In genomic region chr9:131473891-131474290, GRCh38 we compare ENCODE assay signal across 31 cellular contexts. TPM values are rescaled to one million over a fixed set of nuclear protein-coding genes. Genes with fewer than 3 reads are reported as not detected.
DNase-seq lines count a peak whose midpoint lies in the region; ATAC-seq, FAIRE-seq and TF ChIP-seq lines count a peak whose summit lies in the region.
"Had no signal": no experiment of that assay in that cellular context is flagged by ENCODE, and none has a peak within 500 bp of the region (broad histone marks: within the 10 kb centered on the region; RNA-seq: fewer than 3 reads in every experiment).

No MANE protein-coding gene starts in this region.

- TF ChIP-seq POLR2A in H1 (IDR thresholded peaks at IDR 0.05; ENCODE audit: control extremely low read depth in 1 of 2, low read depth in 2 of 2, low read length in 2 of 2) = no peak

- H2BK12ac ChIP-seq in H1 (ENCODE audit: low read depth, low read length) (no peak overlapping the region), neuronal stem cell (ENCODE audit: low read length) (no peak overlapping the region)

- H3K36me3 Mint-ChIP-seq in activated CD4-positive, alpha-beta T cell treated with anti-CD3 and anti-CD28 coated beads, Interleukin-2, amount 10 ng/mL, durations not matched to agents 24 days and 14 days (ENCODE audit: low read depth) = peaks cover 54% of the 10 kb centered on the region
- peaks cover 84 to 97% of the 10 kb centered on the region in 2 donors for H3K36me3 Mint-ChIP-seq in CD14-positive monocyte

- H2BK120ac ChIP-seq in H1 (replicated peaks; ENCODE audit: low read depth, low read length) (no peak overlapping the region), neuronal stem cell (ENCODE audit: low read depth, low read length) (peak overlapping the region; percentile 30)

- H4K20me1 ChIP-seq in H1 (replicated peaks in 1 of 2; ENCODE audit: control insufficient read depth in 1 of 2, insufficient read depth in 2 of 2, low read length in 2 of 2) = peaks cover 15 to 31% of the 10 kb centered on the region in 2 experiments

- no peaks in the 10 kb centered on the region for H3K9me3 Mint-ChIP-seq in activated CD4-positive, alpha-beta T cell treated with anti-CD3 and anti-CD28 coated beads, Interleukin-2, amount 10 ng/mL, durations not matched to agents 24 days and 14 days
- H3K9me3 Mint-ChIP-seq in CD14-positive monocyte = peaks cover 0 to 2% (median 0%) of the 10 kb centered on the region in 7 donors
- H3K9me3 Mint-ChIP-seq: HFFc6; T-helper 2 cell treated with Interferon-gamma antibody and Interleukin-4, amounts not matched to agents 5 μg/mL and 100 μg/mL, for 36 hours had no signal

- TF ChIP-seq EP300 in H1 (IDR thresholded peaks at IDR 0.05; ENCODE audit: borderline replicate concordance in 1 of 2, low read depth in 2 of 2, low read length in 2 of 2) = no peak

- H3K4me1 Mint-ChIP-seq in activated CD4-positive, alpha-beta T cell treated with anti-CD3 and anti-CD28 coated beads, Interleukin-2, amount 10 ng/mL, durations not matched to agents 24 days and 14 days = peaks cover 2% of the 10 kb centered on the region
- H3K4me1 Mint-ChIP-seq in CD14-positive monocyte = no peaks in the 10 kb centered on the region

- no peak for ATAC-seq in GM21390 (IDR thresholded peaks at IDR 0.05; ENCODE audit: unreplicated experiment)
- ATAC-seq in HG02610 (IDR thresholded peaks at IDR 0.05; ENCODE audit: unreplicated experiment) = no peak
- ATAC-seq: activated CD8-positive, alpha-beta T cell treated with anti-CD3 and anti-CD28 coated beads, Interleukin-2, amount 10 ng/mL, durations not matched to agents 7 days and 5 days; gastroesophageal sphincter; psoas muscle had no signal

- H3K27me3 ChIP-seq in H1 (replicated peaks in 1 of 4; ENCODE audit: control insufficient read depth in 3 of 4, extremely low read depth in 1 of 4, insufficient read depth in 3 of 4, low read length in 3 of 4) = no peaks in the 10 kb centered on the region
- H3K27me3 ChIP-seq in neuronal stem cell (ENCODE audit: control insufficient read depth in 3 of 3, insufficient read depth in 3 of 3, low read depth in 1 of 3, low read length in 3 of 3) = no peaks in the 10 kb centered on the region
- H3K27me3 ChIP-seq: brain microvascular endothelial cell, gastroesophageal sphincter, Peyer's patch, transverse colon had no signal

- H3K23ac ChIP-seq in H1 (ENCODE audit: insufficient read length) = no peak overlapping the region
- no peak overlapping the region for H3K23ac ChIP-seq in neuronal stem cell (ENCODE audit: low read depth, low read length, poor library complexity)

- H2AFZ ChIP-seq in H1 (ENCODE audit: low read length) = no peak overlapping the region
- no peak overlapping the region for H2AFZ ChIP-seq in neuronal stem cell (ENCODE audit: low read length)
- H2AFZ ChIP-seq: GM23248 had no signal

- H3K56ac ChIP-seq in H1 (replicated peaks; ENCODE audit: insufficient read length, low read depth, low read length) = no peak overlapping the region

- H3K36me3 ChIP-seq in H1 (ENCODE audit: control insufficient read depth in 2 of 4, insufficient read depth in 4 of 4, low read length in 3 of 4) = peaks cover 56 to 90% (median 83%) of the 10 kb centered on the region in 4 experiments
- H3K36me3 ChIP-seq in neuronal stem cell (replicated peaks in 1 of 2; ENCODE audit: control insufficient read depth in 2 of 2, insufficient read depth in 2 of 2, low read length in 2 of 2) = peaks cover 78 to 98% of the 10 kb centered on the region in 2 donors

- H3K79me1 ChIP-seq in H1 (ENCODE audit: low read depth, low read length) (peaks cover 8% of the 10 kb centered on the region), neuronal stem cell (ENCODE audit: low read depth, low read length) (peaks cover 10% of the 10 kb centered on the region)

- no peak overlapping the region for H3K4me3 ChIP-seq in H1 (ENCODE audit: extremely low read depth in 1 of 4, insufficient read depth in 2 of 4, low read depth in 3 of 4, low read length in 4 of 4)
- no peak overlapping the region for H3K4me3 ChIP-seq in neuronal stem cell (ENCODE audit: low read length in 2 of 2)
- H3K4me3 ChIP-seq: gastroesophageal sphincter, GM23248, Peyer's patch, psoas muscle, transverse colon had no signal

- no peak for TF ChIP-seq CTCF in CD14-positive monocyte (IDR thresholded peaks at IDR 0.05)
- no peak for TF ChIP-seq CTCF in H1 (IDR thresholded peaks at IDR 0.05; ENCODE audit: control extremely low read depth in 1 of 3, insufficient read depth in 1 of 3, low read depth in 1 of 3, low read length in 3 of 3)

- no peak overlapping the region for H4K5ac ChIP-seq in H1 (ENCODE audit: insufficient read length, low read depth, low read length)

- H2BK20ac ChIP-seq in H1 (ENCODE audit: low read length) = no peak overlapping the region

- DNase-seq in activated CD4-positive, alpha-beta T cell treated with anti-CD3 and anti-CD28 coated beads, Interleukin-2, amount 10 ng/mL, durations not matched to agents 24 days and 14 days = no peak
- no peak for DNase-seq in activated CD4-positive, alpha-beta T cell treated with anti-CD3 and anti-CD28 coated beads for 4 hours
- DNase-seq in CD14-positive monocyte (ENCODE audit: low spot score) (peak; percentile 30), H1 (ENCODE audit: low read depth in 1 of 2, low spot score in 2 of 2) (no peak), neuronal stem cell (ENCODE audit: low spot score) (no peak), NCI-H345 (lab: John Stamatoyannopoulos, UW) (no peak)
- DNase-seq: activated CD8-positive, alpha-beta T cell treated with anti-CD3 and anti-CD28 coated beads, Interleukin-2, amount 10 ng/mL, durations not matched to agents 7 days and 5 days; amniotic stem cell; brain microvascular endothelial cell; DMS79; effector CD4-positive, alpha-beta T cell; GDM1; GM23248; HFFc6; mesendoderm; NCI-H1048; NCI-H2107; NCI-H446 treated with DMSO at 0.1 percent for 48 hours; NCI-H82; nucleus accumbens; SIG-M5; stimulated activated CD4-positive, alpha-beta T cell treated with anti-CD3 and anti-CD28 coated beads, Interleukin-4, amount 100 ng/mL, for 24 hours; transverse colon had no signal

- H4K8ac ChIP-seq in H1 (ENCODE audit: extremely low read depth, insufficient read depth, low read length) = peak overlapping the region; percentile 29; the same call in 1 of the 2 replicates
- H4K8ac ChIP-seq in neuronal stem cell (ENCODE audit: low read depth, low read length) = no peak overlapping the region

- H2BK5ac ChIP-seq in H1 (ENCODE audit: low read depth, low read length) = no peak overlapping the region
- H2BK5ac ChIP-seq in neuronal stem cell (ENCODE audit: low read length) = no peak overlapping the region

- 98% methylated on average over 10 of the region's 10 CpGs; no CpG with 5 or more reads in 1 of the 2 experiments for WGBS in H1 (ENCODE audit: extremely low coverage in 1 of 2, insufficient coverage in 1 of 2, insufficient read length in 1 of 2, insufficient replicate concordance in 2 of 2, low coverage in 1 of 2, low lambda C conversion rate in 2 of 2, missing lambda C conversion rate in 1 of 2), 2 experiments
- no CpG with 5 or more reads among the region's 10 CpGs for WGBS in neuronal stem cell (ENCODE audit: extremely low coverage in 2 of 2, insufficient read length in 2 of 2, insufficient replicate concordance in 1 of 2), 2 donors

- no peak for TF ChIP-seq RAD21 in H1 (IDR thresholded peaks at IDR 0.05 in 1 of 2, conservative IDR thresholded peaks at IDR 0.05 in 1 of 2; ENCODE audit: low read depth in 2 of 2, low read length in 2 of 2)

- H3K23me2 ChIP-seq in H1 (ENCODE audit: low read depth, low read length) = no peaks in the 10 kb centered on the region

- no peaks in the 10 kb centered on the region for H3K27me3 Mint-ChIP-seq in activated CD4-positive, alpha-beta T cell treated with anti-CD3 and anti-CD28 coated beads, Interleukin-2, amount 10 ng/mL, durations not matched to agents 24 days and 14 days
- H3K27me3 Mint-ChIP-seq in CD14-positive monocyte (ENCODE audit: low read depth in 3 of 3) = peaks cover 0 to 1% (median 0%) of the 10 kb centered on the region in 3 donors

- POLR2A ChIA-PET in H1 (lab: Charles Lee; ENCODE audit: partially characterized antibody) = interaction anchor here (0.7 to 1.3 kb wide), 5 partner anchors 11 to 52 kb away, joined by 3 to 5 read pairs (median 3); no protein-coding TSS in a partner anchor

- no peak overlapping the region for H3K4me3 Mint-ChIP-seq in activated CD4-positive, alpha-beta T cell treated with anti-CD3 and anti-CD28 coated beads, Interleukin-2, amount 10 ng/mL, durations not matched to agents 24 days and 14 days
- H3K4me3 Mint-ChIP-seq in CD14-positive monocyte = no peak overlapping the region
- H3K4me3 Mint-ChIP-seq: activated CD8-positive, alpha-beta T cell treated with anti-CD3 and anti-CD28 coated beads, Interleukin-2, amount 10 ng/mL, durations not matched to agents 7 days and 5 days; HFFc6; T-helper 2 cell treated with Interferon-gamma antibody and Interleukin-4, amounts not matched to agents 5 μg/mL and 100 μg/mL, for 36 hours had no signal

- no peak for FAIRE-seq in H1 (lab: Jason Lieb, UNC)

- no peaks in the 10 kb centered on the region for H3K9me3 ChIP-seq in H1 (ENCODE audit: insufficient read depth in 2 of 2, low read depth in 1 of 2, low read length in 1 of 2)
- no peaks in the 10 kb centered on the region for H3K9me3 ChIP-seq in neuronal stem cell (replicated peaks in 1 of 2; ENCODE audit: control insufficient read depth in 2 of 2, insufficient read depth in 1 of 2, low read depth in 1 of 2, low read length in 2 of 2)
- H3K9me3 ChIP-seq: gastroesophageal sphincter, Peyer's patch, psoas muscle, transverse colon had no signal

- intact Hi-C loops in activated CD4-positive, alpha-beta T cell treated with anti-CD3 and anti-CD28 coated beads, Interleukin-2, amount 10 ng/mL, durations not matched to agents 24 days and 14 days (cut with micrococcal nuclease) = no loop called here
- intact Hi-C loops in CD14-positive monocyte (cut with micrococcal nuclease) = no loop called here

- H3K18ac ChIP-seq in H1 (ENCODE audit: extremely low read depth, low read length) (no peak overlapping the region), neuronal stem cell (ENCODE audit: low read length) (no peak overlapping the region)

- H2AK5ac ChIP-seq in H1 (ENCODE audit: low read depth, low read length) (no peak overlapping the region), neuronal stem cell (ENCODE audit: low read depth, low read length) (no peak overlapping the region)

- CTCF ChIA-PET in H1 (lab: Charles Lee; ENCODE audit: partially characterized antibody) = interaction anchor here (1.0 to 5.2 kb wide), 6 partner anchors 10 to 124 kb away, joined by 3 to 31 read pairs (median 4); no protein-coding TSS in a partner anchor

- H3K14ac ChIP-seq in H1 (ENCODE audit: insufficient read length) = no peak overlapping the region
- H3K14ac ChIP-seq in neuronal stem cell (ENCODE audit: low read length) = no peak overlapping the region

- no peaks in the 10 kb centered on the region for H3K4me1 ChIP-seq in H1 (replicated peaks in 1 of 4; ENCODE audit: control insufficient read depth in 3 of 4, insufficient read depth in 4 of 4, low read length in 3 of 4)
- peaks cover 0 to 1% of the 10 kb centered on the region in 2 donors for H3K4me1 ChIP-seq in neuronal stem cell (ENCODE audit: control insufficient read depth in 2 of 2, insufficient read depth in 1 of 2, low read depth in 1 of 2, low read length in 2 of 2)
- H3K4me1 ChIP-seq: Peyer's patch, transverse colon had no signal

- H3K27ac Mint-ChIP-seq in activated CD4-positive, alpha-beta T cell treated with anti-CD3 and anti-CD28 coated beads, Interleukin-2, amount 10 ng/mL, durations not matched to agents 24 days and 14 days = peak overlapping the region; percentile 20
- H3K27ac Mint-ChIP-seq in CD14-positive monocyte = peak overlapping the region in 1 of 7 donors; percentile 50
- H3K27ac Mint-ChIP-seq: HFFc6; T-helper 2 cell treated with Interferon-gamma antibody and Interleukin-4, amounts not matched to agents 5 μg/mL and 100 μg/mL, for 36 hours had no signal

- H2BK15ac ChIP-seq in H1 (ENCODE audit: low read length) = no peak overlapping the region
- no peak overlapping the region for H2BK15ac ChIP-seq in neuronal stem cell (ENCODE audit: low read length)

- H3K4ac ChIP-seq in H1 (replicated peaks; ENCODE audit: insufficient read length, low read depth, low read length) = no peak overlapping the region
- no peak overlapping the region for H3K4ac ChIP-seq in neuronal stem cell (ENCODE audit: low read length)

- H3K4me2 ChIP-seq in H1 (ENCODE audit: insufficient read depth in 1 of 2, low read depth in 2 of 2, low read length in 2 of 2) (no peak overlapping the region), neuronal stem cell (ENCODE audit: insufficient read depth, low read length, poor library complexity, severe bottlenecking) (no peak overlapping the region)

- H4K91ac ChIP-seq in H1 (replicated peaks; ENCODE audit: insufficient read length, low read length) (no peak overlapping the region), neuronal stem cell (ENCODE audit: low read depth, low read length, poor library complexity) (no peak overlapping the region)

- no peak overlapping the region; the same call in 1 of the 2 replicates for H3K27ac ChIP-seq in H1 (ENCODE audit: low read depth, low read length)
- H3K27ac ChIP-seq in neuronal stem cell (replicated peaks; ENCODE audit: low read length) = peak overlapping the region; percentile 43
- H3K27ac ChIP-seq: 22Rv1, brain microvascular endothelial cell, C4-2B, gastroesophageal sphincter, GM23248, Peyer's patch, psoas muscle, transverse colon had no signal

- peaks cover 0 to 35% of the 10 kb centered on the region in 2 experiments; a peak in 2 of 4 replicates for H3K79me2 ChIP-seq in H1 (ENCODE audit: control insufficient read depth in 1 of 2, insufficient read depth in 2 of 2, low read length in 2 of 2)

- no peak overlapping the region for H3K9ac ChIP-seq in H1 (replicated peaks in 1 of 4; ENCODE audit: extremely low read depth in 1 of 4, low read depth in 3 of 4, low read length in 3 of 4)
- no peak overlapping the region for H3K9ac ChIP-seq in neuronal stem cell (ENCODE audit: low read depth, low read length, poor library complexity)
- H3K9ac ChIP-seq: GM23248 had no signal

RNA-seq across cellular contexts. Expression of gene POMT1, which starts 28.8 kb away (rescaled TPM):
- 32.8 and 34.6 TPM in 2 replicates for total RNA-seq in activated CD4-positive, alpha-beta T cell treated with anti-CD3 and anti-CD28 coated beads, Interleukin-2, amount 10 ng/mL, durations not matched to agents 24 days and 14 days
- 1 to 10 TPM; 5.9 to 7.5 TPM for polyA plus RNA-seq in CD14-positive monocyte
- total RNA-seq in H1 (2021; fragmentation: NEBNext Ultra II Directional; extraction: Animal tissue kit (Norgen Biotek cat#: 25700)) = 22.3 and 25.7 TPM in 2 replicates
- 33.2 and 41.8 TPM in 2 replicates for polyA plus RNA-seq in H1 (2011; rRNA removed)
- 26.4 TPM for polyA plus RNA-seq in H1 (2011; cell fraction: cytosol; rRNA removed)
- 139 TPM for polyA plus RNA-seq in H1 (2011; cell fraction: nucleus; rRNA removed)
- polyA plus RNA-seq in H1 (2012, experiment 1 of 2) = 25.0 to 35.0 TPM (median 30.7 TPM) in 4 replicates
- polyA plus RNA-seq in H1 (2012, experiment 2 of 2) = 16.7 TPM
- polyA plus RNA-seq in H1 (2013, experiment 1 of 2) = 19.9 TPM
- polyA plus RNA-seq in H1 (2013, experiment 2 of 2) = 17.4 TPM
- polyA minus RNA-seq in H1 (2011; rRNA and poly(A)+ RNA removed) = 25.0 and 29.3 TPM in 2 replicates
- 11.9 TPM for polyA minus RNA-seq in H1 (2011; cell fraction: cytosol; rRNA and poly(A)+ RNA removed)
- 21.2 TPM for polyA minus RNA-seq in H1 (2011; cell fraction: nucleus; rRNA and poly(A)+ RNA removed)
- polyA plus RNA-seq in neuronal stem cell (2013, experiment 1 of 2) = 25.6 TPM
- 24.1 TPM for polyA plus RNA-seq in neuronal stem cell (2013, experiment 2 of 2)

RNA-seq across cellular contexts. Expression of gene UCK1, which starts 57.2 kb away (rescaled TPM):
- 25.2 and 27.9 TPM in 2 replicates for total RNA-seq in activated CD4-positive, alpha-beta T cell treated with anti-CD3 and anti-CD28 coated beads, Interleukin-2, amount 10 ng/mL, durations not matched to agents 24 days and 14 days
- 10 to 100 TPM; 15.9 to 16.3 TPM for polyA plus RNA-seq in CD14-positive monocyte
- 35.1 and 36.2 TPM in 2 replicates for total RNA-seq in H1 (2021; fragmentation: NEBNext Ultra II Directional; extraction: Animal tissue kit (Norgen Biotek cat#: 25700))
- polyA plus RNA-seq in H1 (2011; rRNA removed) = 42.0 and 47.0 TPM in 2 replicates
- polyA plus RNA-seq in H1 (2011; cell fraction: cytosol; rRNA removed) = 43.9 TPM
- 55.2 TPM for polyA plus RNA-seq in H1 (2011; cell fraction: nucleus; rRNA removed)
- 27.7 to 42.8 TPM (median 39.0 TPM) in 4 replicates for polyA plus RNA-seq in H1 (2012, experiment 1 of 2)
- 37.9 TPM for polyA plus RNA-seq in H1 (2012, experiment 2 of 2)
- polyA plus RNA-seq in H1 (2013, experiment 1 of 2) = 18.6 TPM
- polyA plus RNA-seq in H1 (2013, experiment 2 of 2) = 19.0 TPM
- polyA minus RNA-seq in H1 (2011; rRNA and poly(A)+ RNA removed) = 26.7 and 27.2 TPM in 2 replicates
- polyA minus RNA-seq in H1 (2011; cell fraction: cytosol; rRNA and poly(A)+ RNA removed) = 35.4 TPM
- 34.5 TPM for polyA minus RNA-seq in H1 (2011; cell fraction: nucleus; rRNA and poly(A)+ RNA removed)
- 24.3 TPM for polyA plus RNA-seq in neuronal stem cell (2013, experiment 1 of 2)
- polyA plus RNA-seq in neuronal stem cell (2013, experiment 2 of 2) = 26.2 TPM
